Comparison of ENCODE assay signal across 11 cellular contexts in the genomic region with DNA sequence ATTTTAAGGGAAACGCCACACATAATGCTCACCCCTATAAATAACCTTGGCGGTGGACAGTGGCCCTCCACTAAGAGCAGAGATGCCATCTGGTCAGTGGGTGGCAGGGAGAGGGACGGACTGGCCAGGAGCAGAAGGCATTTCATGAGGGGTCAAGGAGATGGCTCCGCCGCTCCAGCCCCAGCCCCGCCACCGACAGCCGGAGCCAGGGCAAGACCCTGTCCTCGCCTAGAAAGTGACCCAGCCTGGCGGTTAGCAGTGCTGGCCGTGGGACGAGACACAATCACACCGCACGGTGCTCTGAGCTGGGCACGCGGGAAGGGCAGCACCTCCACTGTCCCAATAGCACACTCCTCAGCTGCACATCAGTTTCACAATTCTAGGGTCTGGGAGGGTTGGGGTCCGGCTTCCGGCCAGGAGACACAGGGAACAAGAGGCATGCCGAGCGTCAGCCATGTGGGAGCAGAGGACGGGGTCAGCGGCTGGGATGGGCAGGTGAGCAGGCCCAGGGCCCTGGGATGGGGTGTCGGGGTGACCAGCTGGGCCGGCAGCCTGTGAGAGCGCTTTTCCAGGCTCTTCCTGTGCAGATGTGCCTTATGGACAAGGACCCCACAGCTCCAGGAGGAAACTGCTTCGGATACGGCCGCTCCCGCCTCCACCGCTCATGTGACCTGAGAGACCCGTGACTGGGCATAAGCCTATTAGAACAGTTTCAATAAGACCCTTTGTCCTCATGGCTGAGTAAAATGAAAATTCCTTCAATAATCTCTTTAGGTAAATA. TPM values are rescaled to one million over a fixed set of nuclear protein-coding genes. Genes with fewer than 3 reads are reported as not detected.
DNase-seq lines count a peak whose midpoint lies in the region; ATAC-seq and TF ChIP-seq lines count a peak whose summit lies in the region.
"Had no signal": no experiment of that assay in that cellular context is flagged by ENCODE, and none has a peak within 500 bp of the region (broad histone marks: within the 10 kb centered on the region; RNA-seq: fewer than 3 reads in every experiment).

No MANE protein-coding gene starts in this region.

- peak overlapping the region; percentile 88 for H3K27ac Mint-ChIP-seq in neural progenitor cell

- peaks cover 20% of the 10 kb centered on the region for H3K79me2 ChIP-seq in neural progenitor cell (ENCODE audit: low read depth)

- DNase-seq in BE2C (peak; percentile 7), G401 (ENCODE audit: low spot score) (peak; percentile 55), epidermal melanocyte (ENCODE audit: insufficient read length, low spot score) (peak; percentile 93), neural progenitor cell (ENCODE audit: low spot score) (peak; percentile 49), SW480 (ENCODE audit: low spot score) (no peak), LoVo (ENCODE audit: low spot score) (no peak)
- DNase-seq: Karpas-422, NCI-H1694 treated with DMSO at 0.1 percent for 48 hours, SHP77 treated with DMSO at 0.1 percent for 48 hours had no signal

- ATAC-seq in GM19351 (IDR thresholded peaks at IDR 0.05; ENCODE audit: unreplicated experiment) = no peak
- ATAC-seq in HG02884 (IDR thresholded peaks at IDR 0.05; ENCODE audit: unreplicated experiment) = no peak

- no peaks in the 10 kb centered on the region for H3F3A ChIP-seq in neural progenitor cell (ENCODE audit: low read depth)

- TF ChIP-seq CTCF in BE2C (IDR thresholded peaks at IDR 0.05; ENCODE audit: low read depth, low read length) (no peak), neural progenitor cell (IDR thresholded peaks at IDR 0.05) (no peak)

- H3K4me3 Mint-ChIP-seq in neural progenitor cell = no peak overlapping the region

- H3K36me3 ChIP-seq in BE2C (peaks cover 54% of the 10 kb centered on the region), neural progenitor cell (no peaks in the 10 kb centered on the region)

- H4K20me1 ChIP-seq in neural progenitor cell (ENCODE audit: low read depth) = peaks cover 45% of the 10 kb centered on the region

- H3K27ac ChIP-seq in neural progenitor cell = no peak overlapping the region

- no peak overlapping the region for H2AFZ ChIP-seq in neural progenitor cell (replicated peaks)

- H3K36me3 Mint-ChIP-seq in neural progenitor cell = peaks cover 10% of the 10 kb centered on the region

- in situ Hi-C loops in G401 (cut with HindIII; ENCODE audit: low sequenced_read_pairs) = no loop called here

- H3K27me3 ChIP-seq in BE2C = no peaks in the 10 kb centered on the region
- H3K27me3 ChIP-seq in neural progenitor cell = no peaks in the 10 kb centered on the region

- H3K4me2 ChIP-seq in neural progenitor cell = peak overlapping the region; percentile 42

- no peak overlapping the region for H3K4me3 ChIP-seq in BE2C (ENCODE audit: low read depth, low read length)
- H3K4me3 ChIP-seq in neural progenitor cell = no peak overlapping the region

- H3K9me3 Mint-ChIP-seq in neural progenitor cell = no peaks in the 10 kb centered on the region

- H3K4me1 Mint-ChIP-seq in neural progenitor cell = peaks cover 33% of the 10 kb centered on the region

- no peaks in the 10 kb centered on the region for H3K9me3 ChIP-seq in BE2C
- no peaks in the 10 kb centered on the region for H3K9me3 ChIP-seq in neural progenitor cell (ENCODE audit: low read depth)

- no peak overlapping the region for H3K9ac ChIP-seq in neural progenitor cell

- peaks cover 6% of the 10 kb centered on the region for H3K27me3 Mint-ChIP-seq in neural progenitor cell (ENCODE audit: insufficient read depth, low read depth)

- H3K4me1 ChIP-seq in BE2C (peaks cover 14% of the 10 kb centered on the region), neural progenitor cell (peaks cover 12% of the 10 kb centered on the region)

RNA-seq across cellular contexts. Expression of a gene that starts 5.7 kb away (rescaled TPM):
- polyA plus RNA-seq in BE2C (2012; ENCODE audit: insufficient read depth, insufficient read length, low read depth) = 63.1 TPM
- total RNA-seq in G401 (2014; rRNA removed; shearing (Covaris generic)) = 15.4 and 15.9 TPM in 2 replicates
- total RNA-seq in neural progenitor cell (ENCODE audit: low replicate concordance) = 7.7 and 17.3 TPM in 2 replicates

Comparison
In these comparisons a context has a peak if more than half of its experiments do, and no peak if none do; other contexts are left out.
1. DNase-seq: peak in BE2C (single experiment), G401 (single experiment), epidermal melanocyte (single experiment) and neural progenitor cell (single experiment); none in SW480 (single experiment) and LoVo (single experiment).